ENCODE assay signal across 1 cellular context in genomic region chr2:140863713-140864112, GRCh38.
TF ChIP-seq lines count a peak whose summit lies in the region.

No MANE protein-coding gene starts in this region.

TF ChIP-seq in K562, 482 proteins besides CTCF, POLR2A, EP300 and RAD21 (continued from another document):
- TF ChIP-seq PRDM10 (IDR thresholded peaks at IDR 0.05; ENCODE audit: partially characterized antibody) (no peak), TFE3 (CRISPR knock-in tag; IDR thresholded peaks at IDR 0.05) (no peak), CXXC5 (CRISPR knock-in tag; IDR thresholded peaks at IDR 0.05) (no peak), KLF6 (CRISPR knock-in tag; IDR thresholded peaks at IDR 0.05; ENCODE audit: borderline replicate concordance) (no peak), ETV6 (IDR thresholded peaks at IDR 0.05; ENCODE audit: borderline replicate concordance in 1 of 2, low read depth in 2 of 2, low read length in 1 of 2) (no peak), ETV6 (CRISPR knock-in tag; IDR thresholded peaks at IDR 0.05; ENCODE audit: borderline replicate concordance) (no peak), CEBPB (tag; IDR thresholded peaks at IDR 0.05) (peak; percentile 70), ZNF766 (CRISPR knock-in tag; conservative IDR thresholded peaks at IDR 0.05) (no peak), ZNF592 (IDR thresholded peaks at IDR 0.05) (no peak), E4F1 (CRISPR knock-in tag; IDR thresholded peaks at IDR 0.05; ENCODE audit: borderline replicate concordance) (no peak), MIER1 (IDR thresholded peaks at IDR 0.05; ENCODE audit: low read depth) (no peak), SPI1 (IDR thresholded peaks at IDR 0.05; ENCODE audit: borderline replicate concordance, low read depth, low read length) (no peak), ZNF121 (CRISPR knock-in tag; conservative IDR thresholded peaks at IDR 0.05) (no peak), ZNF586 (CRISPR knock-in tag; conservative IDR thresholded peaks at IDR 0.05) (no peak), PATZ1 (CRISPR knock-in tag; IDR thresholded peaks at IDR 0.05; ENCODE audit: borderline replicate concordance) (no peak), SMC3 (conservative IDR thresholded peaks at IDR 0.05; ENCODE audit: insufficient read depth, low read depth, low read length) (0 out of 2 replicates have a peak, but pooled peaks have one; percentile 19), ZNF165 (CRISPR knock-in tag; IDR thresholded peaks at IDR 0.05; ENCODE audit: borderline replicate concordance) (no peak), FOXP1 (CRISPR knock-in tag; IDR thresholded peaks at IDR 0.05) (no peak), ZNF384 (IDR thresholded peaks at IDR 0.05; ENCODE audit: low read depth, low read length) (no peak), ATF4 (CRISPR knock-in tag; IDR thresholded peaks at IDR 0.05) (peak; percentile 79), PURB (CRISPR knock-in tag; IDR thresholded peaks at IDR 0.05; ENCODE audit: low read depth) (no peak), ATF3 (IDR thresholded peaks at IDR 0.05) (peak; percentile 49; the same call in 1 of the 2 replicates), ATF3 (CRISPR knock-in tag; conservative IDR thresholded peaks at IDR 0.05) (no peak), ZNF551 (CRISPR knock-in tag; IDR thresholded peaks at IDR 0.05) (no peak), CEBPG (CRISPR knock-in tag; IDR thresholded peaks at IDR 0.05) (0 out of 2 replicates have a peak, but pooled peaks have one; percentile 33), CEBPG (tag; conservative IDR thresholded peaks at IDR 0.05 in 1 of 2, IDR thresholded peaks at IDR 0.05 in 1 of 2) (peak; percentile 81 to 84)
TF ChIP-seq in K562: peak in this region for 6.
